1 cellular context compared by ENCODE assay signal in genomic region chr7:4178416-4178815, GRCh38.
TF ChIP-seq lines count a peak whose summit lies in the region.

No MANE protein-coding gene starts in this region.

TF ChIP-seq in H1, 55 proteins besides CTCF, POLR2A, EP300 and RAD21:
- TF ChIP-seq JUN (IDR thresholded peaks at IDR 0.05; ENCODE audit: low read depth, low read length) (no peak), JUND (IDR thresholded peaks at IDR 0.05; ENCODE audit: low read length) (no peak), NANOG (IDR thresholded peaks at IDR 0.05; ENCODE audit: insufficient read depth, low read depth, low read length, poor library complexity, severe bottlenecking) (no peak), SUZ12 (IDR thresholded peaks at IDR 0.05; ENCODE audit: low read length) (no peak), CHD1 (IDR thresholded peaks at IDR 0.05; ENCODE audit: low read depth, low read length) (no peak), RNF2 (IDR thresholded peaks at IDR 0.05; ENCODE audit: borderline replicate concordance, low read depth, low read length, missing control alignments, poor library complexity, severe bottlenecking) (no peak), EZH2 (IDR thresholded peaks at IDR 0.05; ENCODE audit: low read depth, low read length, severe bottlenecking) (no peak), ASH2L (IDR thresholded peaks at IDR 0.05; ENCODE audit: low read length) (no peak), TAF1 (IDR thresholded peaks at IDR 0.05; ENCODE audit: low read depth, low read length) (no peak)
